Comparison of ENCODE assay signal across 17 cellular contexts in the genomic region with DNA sequence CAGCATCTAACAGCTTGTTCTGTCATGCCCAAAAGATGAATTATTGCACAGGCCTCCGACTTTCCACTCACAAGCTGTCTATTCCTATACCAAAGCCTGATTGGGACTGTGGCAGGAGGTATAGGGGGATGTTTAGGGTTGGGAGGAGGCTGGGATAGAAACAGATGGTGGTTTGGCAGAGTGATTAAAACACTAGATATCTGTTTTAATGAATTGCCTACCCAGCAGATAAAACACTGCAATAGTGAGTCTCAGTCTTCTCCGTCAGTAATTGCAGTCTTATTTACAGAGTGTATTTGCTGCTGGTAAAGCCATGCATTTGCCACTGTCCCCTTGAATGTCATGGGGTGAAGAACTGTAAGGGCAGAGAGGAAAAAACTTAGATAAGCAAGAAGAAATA.
DNase-seq lines count a peak whose midpoint lies in the region; ATAC-seq, FAIRE-seq and TF ChIP-seq lines count a peak whose summit lies in the region.
"Had no signal": no experiment of that assay in that cellular context is flagged by ENCODE, and none has a peak within 500 bp of the region (broad histone marks: within the 10 kb centered on the region; RNA-seq: fewer than 3 reads in every experiment).

No MANE protein-coding gene starts in this region.

- no peak overlapping the region for H3K9ac ChIP-seq in kidney (ENCODE audit: low read length in 2 of 2)

- DNase-seq in DMS 273 treated with DMSO at 0.1 percent for 48 hours (lab: John Stamatoyannopoulos, UW) (peak; percentile 94), NCI-H446 (lab: John Stamatoyannopoulos, UW) (peak; percentile 35 to 75), NCI-H82 (lab: John Stamatoyannopoulos, UW) (peak; percentile 92), vagina (ENCODE audit: extremely low spot score in 2 of 2) (no peak), kidney (no peak)
- DNase-seq in activated T-cell treated with anti-CD3 and anti-CD28 coated beads, Interleukin-2, amount 50 U/mL, for 1 hour = no peak
- DNase-seq: ACHN; C1 segment of cervical spinal cord; Calu3; CD4-positive, alpha-beta T cell; DMS153; DND-41; GDM1; H7 had no signal

- TF ChIP-seq CTCF in vagina (IDR thresholded peaks at IDR 0.05) (no peak), kidney (IDR thresholded peaks at IDR 0.05; ENCODE audit: borderline replicate concordance, extremely low read depth, insufficient read depth) (no peak)

- no peak for ATAC-seq in HG03342 (IDR thresholded peaks at IDR 0.05; ENCODE audit: unreplicated experiment)
- ATAC-seq: GM23338 had no signal

- H3K4me3 ChIP-seq in vagina (no peak overlapping the region), kidney (ENCODE audit: low read length in 2 of 2) (no peak overlapping the region)
- H3K4me3 ChIP-seq: GM23338 had no signal

- H3K27me3 ChIP-seq in vagina = no peaks in the 10 kb centered on the region

- no peak for TF ChIP-seq POLR2A in vagina (IDR thresholded peaks at IDR 0.05)

- H3K36me3 ChIP-seq in vagina = no peaks in the 10 kb centered on the region
- H3K36me3 ChIP-seq in kidney (ENCODE audit: control insufficient read depth in 1 of 2, insufficient read depth in 2 of 2, low read length in 2 of 2) = no peaks in the 10 kb centered on the region

- no peak overlapping the region for H3K27ac ChIP-seq in vagina
- H3K27ac ChIP-seq in kidney (ENCODE audit: low read depth in 2 of 2, low read length in 2 of 2) = no peak overlapping the region

- H3K9me3 ChIP-seq in vagina (no peaks in the 10 kb centered on the region), kidney (ENCODE audit: control insufficient read depth in 1 of 2, low read length in 2 of 2) (no peaks in the 10 kb centered on the region)

- intact Hi-C loops in vagina (cut with DNase I) = no loop called here
- intact Hi-C loops in kidney (cut with DNase I) = no loop called here

- no peak for FAIRE-seq in kidney (lab: Jason Lieb, UNC)
- FAIRE-seq: GM12892 had no signal

- H3K4me1 ChIP-seq in vagina (no peaks in the 10 kb centered on the region), kidney (ENCODE audit: control insufficient read depth in 1 of 2, insufficient read depth in 1 of 2, low read depth in 1 of 2, low read length in 2 of 2) (no peaks in the 10 kb centered on the region)

Comparison
In these comparisons a context has a peak if more than half of its experiments do, and no peak if none do; other contexts are left out.
1. DNase-seq: peak in DMS 273 treated with DMSO at 0.1 percent for 48 hours (single experiment), NCI-H446 (2 of 2) and NCI-H82 (single experiment); none in vagina (0 of 2), activated T-cell treated with anti-CD3 and anti-CD28 coated beads, Interleukin-2, amount 50 U/mL, for 1 hour (single experiment) and kidney (single experiment).